In the genomic region with DNA sequence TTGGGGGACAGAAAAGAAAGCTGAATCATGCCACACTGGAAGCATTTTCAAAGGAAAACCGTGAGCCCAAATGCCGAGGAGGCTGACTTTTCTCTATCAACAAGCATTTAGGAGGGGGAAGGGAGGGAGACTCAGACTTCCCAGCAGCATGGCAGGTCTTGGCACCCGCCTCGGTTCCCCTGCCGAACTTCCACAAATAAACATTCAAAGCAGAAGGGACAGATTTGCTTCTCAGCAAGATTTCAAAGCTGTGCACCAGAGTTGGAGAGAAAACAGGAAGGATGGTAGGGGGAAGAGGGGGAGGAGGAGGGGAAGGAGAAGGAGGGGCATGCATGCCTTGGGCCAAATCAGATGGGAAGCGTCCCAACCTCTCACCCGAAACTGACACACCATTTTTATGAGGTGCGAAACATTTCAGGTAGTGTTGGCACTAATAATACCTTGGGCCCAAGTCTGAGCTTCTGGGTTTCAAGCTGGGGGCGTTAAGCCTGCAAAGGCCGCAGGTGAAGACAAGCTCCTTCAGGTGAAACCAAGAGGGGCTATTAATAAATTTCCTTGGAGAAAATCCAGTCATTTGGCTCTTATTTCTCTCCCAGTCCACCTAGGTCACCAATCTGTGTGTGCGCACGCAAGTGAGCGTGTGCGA, we compare ENCODE assay signal across 9 cellular contexts. TPM values are rescaled to one million over a fixed set of nuclear protein-coding genes. Genes with fewer than 3 reads are reported as not detected.
DNase-seq lines count a peak whose midpoint lies in the region; ATAC-seq lines count a peak whose summit lies in the region.
"Had no signal": no experiment of that assay in that cellular context is flagged by ENCODE, and none has a peak within 500 bp of the region (broad histone marks: within the 10 kb centered on the region; RNA-seq: fewer than 3 reads in every experiment).

No MANE protein-coding gene starts in this region.

- DNase-seq in H4 (ENCODE audit: low spot score) (peak; percentile 58), brain pericyte (ENCODE audit: low read depth, low spot score) (peak; percentile 94), kidney glomerular epithelial cell (lab: John Stamatoyannopoulos, UW) (peak; percentile 61)
- DNase-seq in central memory CD4-positive, alpha-beta T cell: no peak
- DNase-seq in activated CD4-positive, alpha-beta T cell treated with anti-CD3 and anti-CD28 coated beads, Interleukin-2, amount 50 U/mL, for 4 hours: no peak

- ATAC-seq in HG02798 (IDR thresholded peaks at IDR 0.05; ENCODE audit: poor library complexity, unreplicated experiment) (no peak), GM18861 (IDR thresholded peaks at IDR 0.05; ENCODE audit: unreplicated experiment) (no peak)

- H3K27ac ChIP-seq in skin epidermis: peak overlapping the region in 20 of 21 experiments; percentile 37 to 88 (median 76)

- H3K4me3 ChIP-seq in skin epidermis: no peak overlapping the region

RNA-seq across cellular contexts. Expression of gene ABCA4, which starts 26.4 kb away (rescaled TPM):
- 1.0 and 1.1 TPM in 2 replicates for total RNA-seq in H4 (2014; rRNA removed; shearing (Covaris generic))
- total RNA-seq: mononuclear cell had no signal

Comparison
In these comparisons a context has a peak if more than half of its experiments do, and no peak if none do; other contexts are left out.
1. DNase-seq: peak in H4 (single experiment), brain pericyte (single experiment) and kidney glomerular epithelial cell (single experiment); none in central memory CD4-positive, alpha-beta T cell (single experiment) and activated CD4-positive, alpha-beta T cell treated with anti-CD3 and anti-CD28 coated beads, Interleukin-2, amount 50 U/mL, for 4 hours (0 of 2).